Comparison of ENCODE assay signal across 22 cellular contexts in genomic region chr13:70756088-70756487, GRCh38.
"Had no signal": no experiment of that assay in that cellular context is flagged by ENCODE, and none has a peak within 500 bp of the region (broad histone marks: within the 10 kb centered on the region; RNA-seq: fewer than 3 reads in every experiment).

No MANE protein-coding gene starts in this region.

- H3K36me3 ChIP-seq: esophagus squamous epithelium, gastrocnemius medialis, heart right ventricle, left lung, lower lobe of right lung had no signal

- H3K27me3 ChIP-seq: esophagus squamous epithelium, gastrocnemius medialis, heart right ventricle, left lung had no signal

- H3K9me3 ChIP-seq: esophagus squamous epithelium, gastrocnemius medialis, heart right ventricle, left lung, lower lobe of right lung, mucosa of descending colon had no signal

- ATAC-seq: esophagus mucosa; gastrocnemius medialis; heart right ventricle; left cardiac atrium; left lung; left ventricle myocardium superior; lower lobe of right lung; mucosa of descending colon; naive thymus-derived CD8-positive, alpha-beta T cell had no signal

- DNase-seq: dermis blood vessel endothelial cell; dorsolateral prefrontal cortex; effector CD4-positive, alpha-beta T cell; effector memory CD4-positive, alpha-beta T cell; esophagus squamous epithelium; foreskin fibroblast; foreskin melanocyte; gastrocnemius medialis; glutamatergic neuron; head of caudate nucleus; heart right ventricle; hippocampal formation; left cardiac atrium; left lung; left ventricle myocardium superior; lower lobe of right lung; mesenchymal stem cell; mucosa of descending colon; naive B cell; naive thymus-derived CD8-positive, alpha-beta T cell had no signal

- H3K27ac ChIP-seq: coronary artery, dorsolateral prefrontal cortex, esophagus squamous epithelium, gastrocnemius medialis, heart right ventricle, left lung, lower lobe of right lung had no signal

- H3K4me3 ChIP-seq: coronary artery, dorsolateral prefrontal cortex, esophagus squamous epithelium, gastrocnemius medialis, heart right ventricle, left lung, lower lobe of right lung, mucosa of descending colon had no signal

- H3K4me1 ChIP-seq: esophagus squamous epithelium, gastrocnemius medialis, heart right ventricle, left lung, lower lobe of right lung had no signal
